ENCODE assay signal across 8 cellular contexts in the genomic region with DNA sequence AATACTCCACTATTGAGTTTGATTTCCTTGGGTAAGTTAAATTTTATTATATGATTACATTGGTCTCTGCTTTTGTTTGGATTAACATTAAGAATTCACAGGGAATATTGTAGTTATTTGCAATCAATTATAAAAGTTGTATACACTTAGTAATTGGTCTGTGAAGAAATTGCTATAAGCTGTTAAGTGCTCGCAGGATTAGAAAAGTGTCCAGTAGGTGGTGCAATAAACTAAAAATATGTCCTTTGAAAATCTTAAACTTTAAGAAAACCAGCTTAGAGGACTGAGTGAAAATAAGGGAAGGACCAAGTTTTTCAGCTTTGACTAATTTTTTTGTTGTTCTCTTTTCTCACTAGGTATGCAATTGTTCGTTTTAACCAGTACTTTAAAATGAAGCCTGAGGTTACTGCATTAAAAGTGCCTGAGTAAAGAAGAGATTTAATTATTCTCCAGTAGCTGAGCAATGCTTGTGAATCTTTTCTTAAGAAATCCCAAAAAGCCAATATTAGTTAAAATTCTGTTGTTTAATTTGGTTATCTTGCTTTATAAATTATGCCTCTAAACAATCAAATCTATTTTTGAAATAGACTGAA. TPM values are rescaled to one million over a fixed set of nuclear protein-coding genes. Genes with fewer than 3 reads are reported as not detected.
DNase-seq lines count a peak whose midpoint lies in the region; ATAC-seq and TF ChIP-seq lines count a peak whose summit lies in the region.

No MANE protein-coding gene starts in this region.

- no peak overlapping the region for H3K4me3 Mint-ChIP-seq in CD14-positive monocyte

- peaks cover 51% of the 10 kb centered on the region for H3K4me1 Mint-ChIP-seq in CD14-positive monocyte

- no peak overlapping the region for H3K27ac ChIP-seq in tibial artery

- peak; percentile 78 for TF ChIP-seq CTCF in CD14-positive monocyte (IDR thresholded peaks at IDR 0.05)
- TF ChIP-seq CTCF in tibial artery (IDR thresholded peaks at IDR 0.05): peak; percentile 49 to 51

- H3K27me3 ChIP-seq in tibial artery: no peaks in the 10 kb centered on the region

- peaks cover 12 to 16% of the 10 kb centered on the region in 2 donors for H3K36me3 Mint-ChIP-seq in CD14-positive monocyte

- peak overlapping the region in 6 of 7 donors; percentile 36 to 75 (median 52) for H3K27ac Mint-ChIP-seq in CD14-positive monocyte

- H3K9me3 ChIP-seq in tibial artery: no peaks in the 10 kb centered on the region

- peaks cover 0 to 2% (median 0%) of the 10 kb centered on the region in 3 donors for H3K36me3 ChIP-seq in tibial artery

- intact Hi-C loops in CD14-positive monocyte (cut with micrococcal nuclease): no loop called here
- intact Hi-C loops in tibial artery (cut with DNase I; ENCODE audit: low total_unique reads): no loop called here

- no peak overlapping the region for H3K4me3 ChIP-seq in tibial artery

- no peak for DNase-seq in CD14-positive monocyte (ENCODE audit: low spot score)
- DNase-seq in Kasumi-1 (lab: John Stamatoyannopoulos, UW): peak; percentile 79 to 92
- DNase-seq in SW480 (ENCODE audit: low spot score): peak; percentile 59
- peak; percentile 59 for DNase-seq in globus pallidus (ENCODE audit: low spot score)
- no peak for DNase-seq in tibial artery
- no peak for DNase-seq in activated CD4-positive, alpha-beta T cell treated with anti-CD3 and anti-CD28 coated beads, Interleukin-2, amount 50 U/mL, for 1 hour
- DNase-seq in OCI-M2 (lab: John Stamatoyannopoulos, UW; ENCODE audit: unreplicated experiment): no peak

- peak; percentile 38 for ATAC-seq in GM18867 (IDR thresholded peaks at IDR 0.05; ENCODE audit: unreplicated experiment)

- no peaks in the 10 kb centered on the region for H3K9me3 Mint-ChIP-seq in CD14-positive monocyte

- peaks cover 0 to 2% (median 0%) of the 10 kb centered on the region in 3 donors for H3K27me3 Mint-ChIP-seq in CD14-positive monocyte (ENCODE audit: low read depth in 3 of 3)

- peaks cover 0 to 34% (median 11%) of the 10 kb centered on the region in 4 donors for H3K4me1 ChIP-seq in tibial artery

RNA-seq across cellular contexts. Expression of gene ETNK1, which starts 59.7 kb away (rescaled TPM):
- 10 to 100 TPM; 16.5 to 17.3 TPM for polyA plus RNA-seq in CD14-positive monocyte

Comparison
In these comparisons a context has a peak if more than half of its experiments do, and no peak if none do; other contexts are left out.
1. DNase-seq: peak in Kasumi-1 (2 of 2), SW480 (single experiment) and globus pallidus (single experiment); none in CD14-positive monocyte (single experiment), tibial artery (0 of 2), activated CD4-positive, alpha-beta T cell treated with anti-CD3 and anti-CD28 coated beads, Interleukin-2, amount 50 U/mL, for 1 hour (single experiment) and OCI-M2 (single experiment).